ENCODE assay signal across 20 cellular contexts in the genomic region with DNA sequence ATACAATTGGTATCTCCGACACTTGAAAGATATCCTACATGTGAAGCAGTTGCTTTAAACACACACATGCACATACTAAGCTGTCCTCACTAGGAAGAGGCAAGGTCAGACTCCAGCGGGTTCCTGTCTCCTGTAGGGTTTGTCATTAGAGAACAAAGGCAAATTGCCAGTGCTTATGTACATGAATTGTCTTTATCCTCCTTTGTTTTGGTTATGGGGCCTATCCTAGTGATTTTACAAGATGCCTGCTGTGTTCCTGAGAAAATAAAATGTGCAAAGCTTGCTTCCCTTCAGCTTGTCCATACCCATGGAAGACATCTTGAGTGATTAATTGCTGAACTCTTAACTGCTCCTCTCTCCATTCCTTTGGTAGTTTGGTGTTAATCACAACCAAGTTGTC.
DNase-seq lines count a peak whose midpoint lies in the region; ATAC-seq, FAIRE-seq and TF ChIP-seq lines count a peak whose summit lies in the region.
"Had no signal": no experiment of that assay in that cellular context is flagged by ENCODE, and none has a peak within 500 bp of the region (broad histone marks: within the 10 kb centered on the region; RNA-seq: fewer than 3 reads in every experiment).

No MANE protein-coding gene starts in this region.

- 96% methylated on average over 2 of the region's 2 CpGs for WGBS in smooth muscle cell (ENCODE audit: low lambda C conversion rate)

- H3K9ac ChIP-seq in Loucy (ENCODE audit: low read depth, low read length, poor library complexity, severe bottlenecking) (no peak overlapping the region), astrocyte (ENCODE audit: low read length) (no peak overlapping the region), smooth muscle cell (ENCODE audit: low read depth) (no peak overlapping the region)

- no peak overlapping the region for H3K4me2 ChIP-seq in Loucy (ENCODE audit: low read depth, low read length, poor library complexity, severe bottlenecking)
- no peak overlapping the region for H3K4me2 ChIP-seq in astrocyte (ENCODE audit: low read length)
- no peak overlapping the region for H3K4me2 ChIP-seq in smooth muscle cell

- H3K9me3 ChIP-seq in Loucy (ENCODE audit: insufficient read depth, low read depth, low read length): no peaks in the 10 kb centered on the region
- no peaks in the 10 kb centered on the region for H3K9me3 ChIP-seq in astrocyte (ENCODE audit: insufficient read depth, low read depth, low read length)
- H3K9me3 ChIP-seq in smooth muscle cell (replicated peaks; ENCODE audit: low read depth): no peaks in the 10 kb centered on the region
- H3K9me3 ChIP-seq: prostate gland had no signal

- no peak overlapping the region for H3K27ac ChIP-seq in astrocyte (ENCODE audit: low read depth, low read length)
- no peak overlapping the region for H3K27ac ChIP-seq in smooth muscle cell (ENCODE audit: low read depth)
- H3K27ac ChIP-seq: 22Rv1, prostate gland had no signal

- H3K9me2 ChIP-seq in Loucy (replicated peaks; ENCODE audit: low read depth, low read length): no peaks in the 10 kb centered on the region

- H3K36me3 ChIP-seq in Loucy (ENCODE audit: insufficient read depth, low read length) (no peaks in the 10 kb centered on the region), astrocyte (ENCODE audit: insufficient read depth, low read length) (no peaks in the 10 kb centered on the region), smooth muscle cell (ENCODE audit: low read depth) (no peaks in the 10 kb centered on the region)
- H3K36me3 ChIP-seq: prostate gland had no signal

- H3K27me3 Mint-ChIP-seq in astrocyte (ENCODE audit: low read depth, unreplicated experiment): no peaks in the 10 kb centered on the region
- H3K27me3 Mint-ChIP-seq: activated naive CD4-positive, alpha-beta T cell treated with anti-CD3 and anti-CD28 coated beads, Interleukin-2, amount 10 ng/mL, durations not matched to agents 7 days and 5 days had no signal

- DNase-seq in NCI-H1417 (lab: John Stamatoyannopoulos, UW) (peak in 2 of 3 experiments; percentile 56 to 83), NCI-H1417 treated with DMSO at 0.1 percent for 48 hours (lab: John Stamatoyannopoulos, UW) (no peak), astrocyte (ENCODE audit: low read depth) (no peak), smooth muscle cell (lab: John Stamatoyannopoulos, UW; ENCODE audit: unreplicated experiment) (no peak), NCI-H1930 (lab: John Stamatoyannopoulos, UW) (no peak), dermis blood vessel endothelial cell (no peak)
- DNase-seq in stimulated activated naive CD8-positive, alpha-beta T cell treated with anti-CD3 and anti-CD28 coated beads, Interleukin-15, Interleukin-2, amounts not matched to agents 100 U/mL and 50 U/mL, for 24 hours: no peak
- DNase-seq: activated CD4-positive, CD25-positive, alpha-beta regulatory T cell treated with anti-CD3 and anti-CD28 coated beads, Interleukin-2, amount 50 U/mL, for 72 hours; activated naive CD4-positive, alpha-beta T cell treated with anti-CD3 and anti-CD28 coated beads, Interleukin-2, amount 10 ng/mL, durations not matched to agents 7 days and 5 days; activated T-cell treated with anti-CD3 and anti-CD28 coated beads, Interleukin-2, amount 50 U/mL, for 48 hours; AML-193; effector memory CD4-positive, alpha-beta T cell; HCEC 1CT; islet precursor cell; RPMI8226; stimulated activated CD4-positive, alpha-beta T cell treated with anti-CD3 and anti-CD28 coated beads, Interleukin-1b, Interleukin-23, amount 100 ng/mL, for 48 hours had no signal

- FAIRE-seq in astrocyte (lab: Jason Lieb, UNC): peak; percentile 13
- FAIRE-seq: GM12892 had no signal

- no peak overlapping the region for H3K4me3 Mint-ChIP-seq in astrocyte (ENCODE audit: unreplicated experiment)
- H3K4me3 Mint-ChIP-seq: activated naive CD4-positive, alpha-beta T cell treated with anti-CD3 and anti-CD28 coated beads, Interleukin-2, amount 10 ng/mL, durations not matched to agents 7 days and 5 days had no signal

- peaks cover 4% of the 10 kb centered on the region for H3K4me1 Mint-ChIP-seq in astrocyte (ENCODE audit: low read depth, unreplicated experiment)

- peaks cover 14% of the 10 kb centered on the region for H3K4me1 ChIP-seq in Loucy (ENCODE audit: insufficient read depth, low read length, poor library complexity, severe bottlenecking)
- no peaks in the 10 kb centered on the region for H3K4me1 ChIP-seq in astrocyte (ENCODE audit: insufficient read depth, low read length)
- H3K4me1 ChIP-seq in smooth muscle cell (ENCODE audit: low read depth): no peaks in the 10 kb centered on the region
- H3K4me1 ChIP-seq: prostate gland had no signal

- H2AFZ ChIP-seq in Loucy (ENCODE audit: low read length) (peak overlapping the region; percentile 74), astrocyte (ENCODE audit: low read depth, low read length) (peak overlapping the region; percentile 13), smooth muscle cell (ENCODE audit: low read depth) (peak overlapping the region; percentile 54)

- H4K20me1 ChIP-seq in Loucy (ENCODE audit: insufficient read depth, low read length, poor library complexity, severe bottlenecking) (no peaks in the 10 kb centered on the region), astrocyte (ENCODE audit: insufficient read depth, low read length) (no peaks in the 10 kb centered on the region), smooth muscle cell (ENCODE audit: low read depth) (no peaks in the 10 kb centered on the region)

- ATAC-seq in stimulated activated naive CD8-positive, alpha-beta T cell treated with anti-CD3 and anti-CD28 coated beads, Interleukin-15, Interleukin-2, amounts not matched to agents 100 U/mL and 50 U/mL, for 24 hours: no peak

- no peaks in the 10 kb centered on the region for H3K36me3 Mint-ChIP-seq in astrocyte (ENCODE audit: low read depth, unreplicated experiment)

- no peaks in the 10 kb centered on the region for H3K79me2 ChIP-seq in Loucy (ENCODE audit: insufficient read depth, low read length)
- H3K79me2 ChIP-seq in astrocyte (ENCODE audit: insufficient read depth, low read length): no peaks in the 10 kb centered on the region
- H3K79me2 ChIP-seq in smooth muscle cell (ENCODE audit: low read depth): no peaks in the 10 kb centered on the region

- H3K9me3 Mint-ChIP-seq in astrocyte (ENCODE audit: unreplicated experiment): peaks cover 3% of the 10 kb centered on the region

- TF ChIP-seq CTCF in Loucy (conservative IDR thresholded peaks at IDR 0.05; ENCODE audit: low read length): no peak
- TF ChIP-seq CTCF in astrocyte (IDR thresholded peaks at IDR 0.05; ENCODE audit: insufficient read depth, low read depth, low read length): no peak
- no peak for TF ChIP-seq CTCF in smooth muscle cell (IDR thresholded peaks at IDR 0.05; ENCODE audit: borderline replicate concordance, insufficient read depth, poor library complexity, severe bottlenecking)

- H3K27ac Mint-ChIP-seq in astrocyte (ENCODE audit: unreplicated experiment): no peak overlapping the region

- H3F3A ChIP-seq in Loucy (ENCODE audit: low read depth) (0 out of 2 replicates have a peak, but pooled peaks cover 3% of the 10 kb centered on the region), smooth muscle cell (ENCODE audit: low read depth) (no peaks in the 10 kb centered on the region)

- H3K27me3 ChIP-seq in Loucy (ENCODE audit: insufficient read depth, low read length, poor library complexity, severe bottlenecking) (no peaks in the 10 kb centered on the region), astrocyte (ENCODE audit: insufficient read depth, low read length) (no peaks in the 10 kb centered on the region), smooth muscle cell (ENCODE audit: low read depth) (no peaks in the 10 kb centered on the region)

- H3K4me3 ChIP-seq in Loucy (ENCODE audit: low read length, poor library complexity, severe bottlenecking) (no peak overlapping the region), astrocyte (ENCODE audit: insufficient read depth, low read depth, low read length) (no peak overlapping the region), smooth muscle cell (no peak overlapping the region)
- H3K4me3 ChIP-seq: prostate gland had no signal

Comparison
In these comparisons a context has a peak if more than half of its experiments do, and no peak if none do; other contexts are left out.
1. DNase-seq: peak in NCI-H1417 (2 of 3); none in NCI-H1417 treated with DMSO at 0.1 percent for 48 hours (single experiment), astrocyte (single experiment), smooth muscle cell (single experiment), NCI-H1930 (0 of 2), dermis blood vessel endothelial cell (single experiment) and stimulated activated naive CD8-positive, alpha-beta T cell treated with anti-CD3 and anti-CD28 coated beads, Interleukin-15, Interleukin-2, amounts not matched to agents 100 U/mL and 50 U/mL, for 24 hours (single experiment).
2. H2AFZ ChIP-seq: peak in every context shown above with its lines; median percentile 74 in Loucy; 54 in smooth muscle cell; 13 in astrocyte.